ENCODE assay signal across 22 cellular contexts in genomic region chr1:231856894-231857293, GRCh38.
"Had no signal": no experiment of that assay in that cellular context is flagged by ENCODE, and none has a peak within 500 bp of the region (broad histone marks: within the 10 kb centered on the region; RNA-seq: fewer than 3 reads in every experiment).

No MANE protein-coding gene starts in this region.

- H3K36me3 ChIP-seq: colonic mucosa, esophagus squamous epithelium, lower lobe of right lung, neutrophil, prostate gland, right atrium auricular region, stomach, tibial artery had no signal

- H3K9me3 ChIP-seq: colonic mucosa, esophagus squamous epithelium, heart right ventricle, lower lobe of right lung, neutrophil, prostate gland, right atrium auricular region, stomach, tibial artery had no signal

- DNase-seq: colonic mucosa; effector memory CD4-positive, alpha-beta T cell; esophagus squamous epithelium; foreskin melanocyte; glutamatergic neuron; heart right ventricle; hippocampal formation; left ventricle myocardium superior; lower lobe of right lung; natural killer cell; stimulated activated CD4-positive, alpha-beta T cell treated with anti-CD3 and anti-CD28 coated beads, Interleukin-2, amount 100 ng/mL, for 24 hours; stimulated activated CD4-positive, alpha-beta T cell treated with anti-CD3 and anti-CD28 coated beads, Interleukin-4, amount 100 ng/mL, for 24 hours; stimulated activated naive CD4-positive, alpha-beta T cell treated with Interleukin-2 at 50 U/mL for 16 hours; stomach; tibial artery had no signal

- H3K4me1 ChIP-seq: colonic mucosa, prostate gland, stomach, tibial artery had no signal

- FAIRE-seq: endothelial cell of umbilical vein, keratinocyte had no signal

- H3K4me3 ChIP-seq: colonic mucosa, esophagus squamous epithelium, heart right ventricle, lower lobe of right lung, prostate gland, right atrium auricular region, stomach, tibial artery had no signal

- H3K27ac ChIP-seq: colonic mucosa, esophagus squamous epithelium, heart right ventricle, lower lobe of right lung, neutrophil, prostate gland, right atrium auricular region, stomach, tibial artery had no signal

- H3K27me3 ChIP-seq: colonic mucosa, esophagus squamous epithelium, heart right ventricle, neutrophil, right atrium auricular region, stomach, tibial artery had no signal

- ATAC-seq: heart right ventricle; left ventricle myocardium superior; lower lobe of right lung; natural killer cell; sciatic nerve; stimulated activated effector memory CD8-positive, alpha-beta T cell treated with anti-CD3 and anti-CD28 coated beads, Interleukin-12 subunit alpha, Interleukin-12 subunit beta, amount 100 ng/mL, for 72 hours had no signal
